8 cellular contexts compared by ENCODE assay signal in genomic region chr2:167264380-167264779, GRCh38. TPM values are rescaled to one million over a fixed set of nuclear protein-coding genes. Genes with fewer than 3 reads are reported as not detected.
A peak's percentile ranks its signal among the peaks of the same experiment; 100 is the strongest.
DNase-seq lines count a peak whose midpoint lies in the region; ATAC-seq and TF ChIP-seq lines count a peak whose summit lies in the region.

No MANE protein-coding gene starts in this region.

- no peaks in the 10 kb centered on the region for H3K36me3 Mint-ChIP-seq in immature natural killer cell

- H3K27ac Mint-ChIP-seq in immature natural killer cell: no peak overlapping the region

- no peak overlapping the region for H3K4me3 Mint-ChIP-seq in immature natural killer cell

- ATAC-seq in psoas muscle: peak; percentile 43 to 76 (median 57)
- no peak for ATAC-seq in HG02885 (IDR thresholded peaks at IDR 0.05; ENCODE audit: poor library complexity, unreplicated experiment)
- no peak for ATAC-seq in HG02588 (IDR thresholded peaks at IDR 0.05; ENCODE audit: unreplicated experiment)

- peak; percentile 13 for DNase-seq in NCI-H1436 (lab: John Stamatoyannopoulos, UW)
- no peak for DNase-seq in NCI-H1436 treated with DMSO at 0.1 percent for 48 hours (lab: John Stamatoyannopoulos, UW)
- DNase-seq in NCI-H526 treated with DMSO at 0.1 percent for 48 hours (lab: John Stamatoyannopoulos, UW): peak; percentile 5
- DNase-seq in epithelial cell of proximal tubule (ENCODE audit: low read depth): no peak
- no peak for DNase-seq in psoas muscle
- DNase-seq in immature natural killer cell: no peak

- H3K9me3 ChIP-seq in psoas muscle: no peaks in the 10 kb centered on the region

- TF ChIP-seq CTCF in epithelial cell of proximal tubule (conservative IDR thresholded peaks at IDR 0.05; ENCODE audit: low read depth, low read length) (peak; percentile 83), psoas muscle (IDR thresholded peaks at IDR 0.05) (peak; percentile 40)

- peaks cover 0 to 2% of the 10 kb centered on the region in 2 donors for H3K36me3 ChIP-seq in psoas muscle (ENCODE audit: insufficient read depth in 1 of 2, low read depth in 1 of 2)

- WGBS in psoas muscle, 3 donors: 63 to 81% (median 65%) methylated on average over 5 of the region's 5 CpGs

- H3K27me3 Mint-ChIP-seq in immature natural killer cell (ENCODE audit: low read depth in 3 of 3): no peaks in the 10 kb centered on the region

- H3K27me3 ChIP-seq in psoas muscle (ENCODE audit: insufficient read depth in 3 of 3, low read length in 2 of 3): no peaks in the 10 kb centered on the region

- H3K4me3 ChIP-seq in epithelial cell of proximal tubule (ENCODE audit: low read depth, low read length) (no peak overlapping the region), psoas muscle (no peak overlapping the region)

- peaks cover 3 to 13% (median 7%) of the 10 kb centered on the region in 6 donors for H3K9me3 Mint-ChIP-seq in immature natural killer cell

- H3K27ac ChIP-seq in psoas muscle: no peak overlapping the region

- intact Hi-C loops in psoas muscle (cut with DNase I): loop anchor here in 1 of 2 donors (5.0 kb wide), 1 partner anchor 853 kb away; no protein-coding TSS in a partner anchor

- no peaks in the 10 kb centered on the region for H3K4me1 Mint-ChIP-seq in immature natural killer cell

- H3K4me1 ChIP-seq in psoas muscle: no peaks in the 10 kb centered on the region

RNA-seq across cellular contexts. Expression of gene B3GALT1, which starts 28.4 kb away (rescaled TPM):
- 0.69 and 0.87 TPM in 2 replicates for total RNA-seq in epithelial cell of proximal tubule
- 10 to 100 TPM in 2 of 4 donors, 1 to 10 TPM in 2; 3.0 to 10.3 (median 7.4) TPM for total RNA-seq in psoas muscle
- 1 to 10 TPM; 1.1 to 3.8 (median 1.2) TPM for polyA plus RNA-seq in psoas muscle
- not detected for polyA plus RNA-seq in immature natural killer cell

Comparison
In these comparisons a context has a peak if more than half of its experiments do, and no peak if none do; other contexts are left out.
1. DNase-seq: peak in NCI-H1436 (single experiment) and NCI-H526 treated with DMSO at 0.1 percent for 48 hours (single experiment); none in NCI-H1436 treated with DMSO at 0.1 percent for 48 hours (single experiment), epithelial cell of proximal tubule (single experiment), psoas muscle (0 of 2) and immature natural killer cell (0 of 3).
2. ATAC-seq: peak in psoas muscle (4 of 4); none in HG02885 (single experiment) and HG02588 (single experiment).